13 cellular contexts compared by ENCODE assay signal in genomic region chr2:69017080-69017479, GRCh38. TPM values are rescaled to one million over a fixed set of nuclear protein-coding genes. Genes with fewer than 3 reads are reported as not detected.
DNase-seq lines count a peak whose midpoint lies in the region; ATAC-seq and TF ChIP-seq lines count a peak whose summit lies in the region.
"Had no signal": no experiment of that assay in that cellular context is flagged by ENCODE, and none has a peak within 500 bp of the region (broad histone marks: within the 10 kb centered on the region; RNA-seq: fewer than 3 reads in every experiment).

No MANE protein-coding gene starts in this region.

- CTCF ChIA-PET in GM10248 (lab: Yijun Ruan, JAX) = interaction anchor here (1.1 kb wide), 1 partner anchor 15 kb away, joined by 3 read pairs; no protein-coding TSS in a partner anchor

- H3K36me3 ChIP-seq in GM23338 (ENCODE audit: insufficient read depth) (no peaks in the 10 kb centered on the region), adipocyte (ENCODE audit: control insufficient read depth, insufficient read depth, low read length, severe bottlenecking) (no peaks in the 10 kb centered on the region), stomach smooth muscle (ENCODE audit: control insufficient read depth in 2 of 2, insufficient read depth in 2 of 2, low read length in 2 of 2) (peaks cover 0 to 2% of the 10 kb centered on the region in 2 donors)

- H3K4me3 ChIP-seq in GM23338 (no peak overlapping the region), adipocyte (ENCODE audit: low read length) (peak overlapping the region; percentile 13), stomach smooth muscle (ENCODE audit: low read length in 2 of 2) (peak overlapping the region; percentile 5 to 44), dorsolateral prefrontal cortex (peak overlapping the region in 8 of 59 donors; percentile 1 to 26 (median 8))
- H3K4me3 ChIP-seq: PC-9 had no signal

- ATAC-seq in GM23338 = no peak

- no peak overlapping the region for H3K9ac ChIP-seq in adipocyte (ENCODE audit: low read length)
- no peak overlapping the region for H3K9ac ChIP-seq in stomach smooth muscle (ENCODE audit: low read length in 2 of 2)

- H3K79me2 ChIP-seq in GM23338 (replicated peaks; ENCODE audit: insufficient read depth) = peaks cover 77% of the 10 kb centered on the region

- H2AFZ ChIP-seq in GM23338 = no peak overlapping the region
- H2AFZ ChIP-seq: PC-9 had no signal

- DNase-seq in GM23338 (ENCODE audit: low spot score) (no peak), adipocyte (ENCODE audit: low read depth) (peak; percentile 81), glutamatergic neuron (no peak), dorsolateral prefrontal cortex (no peak), GM10248 (ENCODE audit: extremely low spot score) (no peak), DMS 273 (lab: John Stamatoyannopoulos, UW; ENCODE audit: unreplicated experiment) (no peak)
- DNase-seq: activated naive CD8-positive, alpha-beta T cell treated with anti-CD3 and anti-CD28 coated beads, Interleukin-2, amount 10 ng/mL, durations not matched to agents 7 days and 5 days; naive B cell; NCI-H2029 treated with DMSO at 0.1 percent for 48 hours; PC-9 had no signal

- H3F3A ChIP-seq in GM23338 (replicated peaks; ENCODE audit: low read depth) = no peaks in the 10 kb centered on the region

- intact Hi-C loops in dorsolateral prefrontal cortex (cut with DNase I) = no loop called here

- H3K9me3 ChIP-seq in adipocyte (ENCODE audit: control insufficient read depth, low read length) (no peaks in the 10 kb centered on the region), stomach smooth muscle (ENCODE audit: control insufficient read depth in 2 of 2, low read length in 2 of 2) (no peaks in the 10 kb centered on the region)

- H3K27me3 Mint-ChIP-seq in GM23338 (ENCODE audit: insufficient read depth, low read depth, poor library complexity) = peaks cover 13% of the 10 kb centered on the region
- peaks cover 2% of the 10 kb centered on the region for H3K27me3 Mint-ChIP-seq in glutamatergic neuron (ENCODE audit: unreplicated experiment)

- H3K4me1 Mint-ChIP-seq in GM23338 (peaks cover 47% of the 10 kb centered on the region), glutamatergic neuron (ENCODE audit: low read depth, unreplicated experiment) (peaks cover 18% of the 10 kb centered on the region)

- H3K9me2 ChIP-seq in GM23338 (ENCODE audit: insufficient read depth) = peaks cover 3% of the 10 kb centered on the region; the same call in 1 of the 2 replicates

- H3K27me3 ChIP-seq in GM23338 (ENCODE audit: insufficient read depth) (peaks cover 14% of the 10 kb centered on the region), adipocyte (replicated peaks; ENCODE audit: control insufficient read depth, insufficient read depth, low read length) (no peaks in the 10 kb centered on the region), stomach smooth muscle (ENCODE audit: control insufficient read depth in 1 of 2, insufficient read depth in 2 of 2, low read length in 2 of 2) (no peaks in the 10 kb centered on the region), dorsolateral prefrontal cortex (peaks cover 0 to 42% (median 0%) of the 10 kb centered on the region in 45 donors)

- H3K4me3 Mint-ChIP-seq in GM23338 (no peak overlapping the region), glutamatergic neuron (ENCODE audit: unreplicated experiment) (peak overlapping the region; percentile 11)
- H3K4me3 Mint-ChIP-seq: activated naive CD8-positive, alpha-beta T cell treated with anti-CD3 and anti-CD28 coated beads, Interleukin-2, amount 10 ng/mL, durations not matched to agents 7 days and 5 days; IgD-negative memory B cell; naive B cell had no signal

- peaks cover 31% of the 10 kb centered on the region for H3K4me1 ChIP-seq in GM23338 (ENCODE audit: insufficient read depth)
- H3K4me1 ChIP-seq in adipocyte (ENCODE audit: control insufficient read depth, insufficient read depth, low read length) = peaks cover 51% of the 10 kb centered on the region
- peaks cover 36% of the 10 kb centered on the region for H3K4me1 ChIP-seq in stomach smooth muscle (ENCODE audit: control insufficient read depth, insufficient read depth, low read length)

- no peak overlapping the region for H3K4me2 ChIP-seq in GM23338
- H3K4me2 ChIP-seq: PC-9 had no signal

- H4K20me1 ChIP-seq in GM23338 (replicated peaks; ENCODE audit: insufficient read depth) = peaks cover 9% of the 10 kb centered on the region; the same call in 1 of the 2 replicates

- H3K36me3 Mint-ChIP-seq in GM23338 (ENCODE audit: low read depth) (no peaks in the 10 kb centered on the region; the same call in 2 of the 3 replicates), glutamatergic neuron (ENCODE audit: unreplicated experiment) (no peaks in the 10 kb centered on the region)
- H3K36me3 Mint-ChIP-seq: activated naive CD8-positive, alpha-beta T cell treated with anti-CD3 and anti-CD28 coated beads, Interleukin-2, amount 10 ng/mL, durations not matched to agents 7 days and 5 days; IgD-negative memory B cell had no signal

- TF ChIP-seq CTCF in GM23338 (conservative IDR thresholded peaks at IDR 0.05; ENCODE audit: low read depth in 2 of 2) (no peak), glutamatergic neuron (IDR thresholded peaks at IDR 0.05; ENCODE audit: partially characterized antibody, unreplicated experiment) (no peak), dorsolateral prefrontal cortex (IDR thresholded peaks at IDR 0.05 in 54 of 56, conservative IDR thresholded peaks at IDR 0.05 in 2 of 56; ENCODE audit: low read depth in 1 of 56, partially characterized antibody in 56 of 56) (no peak), GM10248 (IDR thresholded peaks at IDR 0.05; ENCODE audit: control extremely low read depth, extremely low read depth, low read depth, missing control alignments) (no peak)

- 0 out of 2 replicates have a peak overlapping the region, but pooled peaks have one; percentile 28 for H3K27ac Mint-ChIP-seq in GM23338
- no peak overlapping the region for H3K27ac Mint-ChIP-seq in glutamatergic neuron (ENCODE audit: unreplicated experiment)
- H3K27ac Mint-ChIP-seq: activated naive CD8-positive, alpha-beta T cell treated with anti-CD3 and anti-CD28 coated beads, Interleukin-2, amount 10 ng/mL, durations not matched to agents 7 days and 5 days; IgD-negative memory B cell; naive B cell had no signal

- no peak overlapping the region for H3K27ac ChIP-seq in GM23338 (ENCODE audit: low read depth)
- H3K27ac ChIP-seq in stomach smooth muscle (ENCODE audit: low read length) = no peak overlapping the region
- no peak overlapping the region for H3K27ac ChIP-seq in dorsolateral prefrontal cortex
- H3K27ac ChIP-seq: PC-9 had no signal

- H3K9me3 Mint-ChIP-seq in GM23338 (no peaks in the 10 kb centered on the region), glutamatergic neuron (ENCODE audit: unreplicated experiment) (peaks cover 7% of the 10 kb centered on the region)
- H3K9me3 Mint-ChIP-seq: activated naive CD8-positive, alpha-beta T cell treated with anti-CD3 and anti-CD28 coated beads, Interleukin-2, amount 10 ng/mL, durations not matched to agents 7 days and 5 days; IgD-negative memory B cell; naive B cell had no signal

- POLR2A ChIA-PET in GM10248 (lab: Yijun Ruan, JAX) = no interaction called here

TF ChIP-seq in GM23338, 12 proteins besides CTCF, POLR2A, EP300 and RAD21:
- no peak for TF ChIP-seq ZNF331 (CRISPR knock-in tag; IDR thresholded peaks at IDR 0.05; ENCODE audit: low read depth)
- TF ChIP-seq, protein P1, sequence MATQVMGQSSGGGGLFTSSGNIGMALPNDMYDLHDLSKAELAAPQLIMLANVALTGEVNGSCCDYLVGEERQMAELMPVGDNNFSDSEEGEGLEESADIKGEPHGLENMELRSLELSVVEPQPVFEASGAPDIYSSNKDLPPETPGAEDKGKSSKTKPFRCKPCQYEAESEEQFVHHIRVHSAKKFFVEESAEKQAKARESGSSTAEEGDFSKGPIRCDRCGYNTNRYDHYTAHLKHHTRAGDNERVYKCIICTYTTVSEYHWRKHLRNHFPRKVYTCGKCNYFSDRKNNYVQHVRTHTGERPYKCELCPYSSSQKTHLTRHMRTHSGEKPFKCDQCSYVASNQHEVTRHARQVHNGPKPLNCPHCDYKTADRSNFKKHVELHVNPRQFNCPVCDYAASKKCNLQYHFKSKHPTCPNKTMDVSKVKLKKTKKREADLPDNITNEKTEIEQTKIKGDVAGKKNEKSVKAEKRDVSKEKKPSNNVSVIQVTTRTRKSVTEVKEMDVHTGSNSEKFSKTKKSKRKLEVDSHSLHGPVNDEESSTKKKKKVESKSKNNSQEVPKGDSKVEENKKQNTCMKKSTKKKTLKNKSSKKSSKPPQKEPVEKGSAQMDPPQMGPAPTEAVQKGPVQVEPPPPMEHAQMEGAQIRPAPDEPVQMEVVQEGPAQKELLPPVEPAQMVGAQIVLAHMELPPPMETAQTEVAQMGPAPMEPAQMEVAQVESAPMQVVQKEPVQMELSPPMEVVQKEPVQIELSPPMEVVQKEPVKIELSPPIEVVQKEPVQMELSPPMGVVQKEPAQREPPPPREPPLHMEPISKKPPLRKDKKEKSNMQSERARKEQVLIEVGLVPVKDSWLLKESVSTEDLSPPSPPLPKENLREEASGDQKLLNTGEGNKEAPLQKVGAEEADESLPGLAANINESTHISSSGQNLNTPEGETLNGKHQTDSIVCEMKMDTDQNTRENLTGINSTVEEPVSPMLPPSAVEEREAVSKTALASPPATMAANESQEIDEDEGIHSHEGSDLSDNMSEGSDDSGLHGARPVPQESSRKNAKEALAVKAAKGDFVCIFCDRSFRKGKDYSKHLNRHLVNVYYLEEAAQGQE (IDR thresholded peaks at IDR 0.05; ENCODE audit: unreplicated experiment) = no peak
- TF ChIP-seq ZNF114 (CRISPR knock-in tag; IDR thresholded peaks at IDR 0.05) = no peak
- no peak for TF ChIP-seq EZH2phosphoT487 (IDR thresholded peaks at IDR 0.05; ENCODE audit: unreplicated experiment)
- no peak for TF ChIP-seq EZH2 (IDR thresholded peaks at IDR 0.05; ENCODE audit: low read depth, unreplicated experiment)

RNA-seq across cellular contexts. Expression of gene ANTXR1, which starts 4.1 kb away (rescaled TPM):
- total RNA-seq in GM23338 (2014; rRNA removed; shearing (Covaris generic)) = 23.1 and 24.7 TPM in 2 replicates
- 13.3 and 16.1 TPM in 2 replicates for polyA plus RNA-seq in GM23338 (2016; fragmentation: Nextera tagmentation; extraction: Ambion mirVana)
- total RNA-seq in glutamatergic neuron (ENCODE audit: unreplicated experiment) = 26.7 TPM
- 10 to 100 TPM; 21.0 to 78.4 (median 36.3) TPM for total RNA-seq in dorsolateral prefrontal cortex
- polyA plus RNA-seq: IgD-negative memory B cell had no signal

RNA-seq across cellular contexts. Expression of gene GKN1, which starts 42.6 kb away (rescaled TPM):
- total RNA-seq in GM23338 (2014; rRNA removed; shearing (Covaris generic)) = not detected in 2 replicates
- not detected in 2 replicates for polyA plus RNA-seq in GM23338 (2016; fragmentation: Nextera tagmentation; extraction: Ambion mirVana)
- total RNA-seq in glutamatergic neuron (ENCODE audit: unreplicated experiment) (not detected), dorsolateral prefrontal cortex (not detected)
- total RNA-seq: activated naive CD8-positive, alpha-beta T cell treated with anti-CD3 and anti-CD28 coated beads, Interleukin-2, amount 10 ng/mL, durations not matched to agents 7 days and 5 days; G401; PC-9 had no signal
- polyA plus RNA-seq: IgD-negative memory B cell had no signal
